1 cellular context compared by ENCODE assay signal in the genomic region with DNA sequence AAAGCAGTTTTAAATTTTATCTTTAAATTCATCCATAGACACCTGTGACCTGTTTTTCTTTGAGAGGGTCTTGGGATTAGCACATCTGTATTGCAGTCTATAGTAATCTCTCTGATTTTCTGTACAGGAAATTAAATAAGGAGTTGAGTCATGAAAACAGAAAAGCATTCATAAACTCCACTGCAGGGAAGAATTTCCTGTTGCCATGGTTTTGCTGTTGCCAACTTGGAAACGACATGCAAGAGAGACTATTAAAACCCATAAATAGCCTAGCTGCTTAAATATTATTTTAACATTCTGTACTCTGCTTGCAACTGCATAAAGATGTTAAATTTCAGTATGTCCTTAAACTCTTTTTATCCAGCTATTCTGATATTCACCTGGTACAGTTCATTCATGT.
TF ChIP-seq lines count a peak whose summit lies in the region.

No MANE protein-coding gene starts in this region.

TF ChIP-seq in GM23338, 12 proteins besides CTCF, POLR2A, EP300 and RAD21 (continued from another document):
- TF ChIP-seq, protein P1, sequence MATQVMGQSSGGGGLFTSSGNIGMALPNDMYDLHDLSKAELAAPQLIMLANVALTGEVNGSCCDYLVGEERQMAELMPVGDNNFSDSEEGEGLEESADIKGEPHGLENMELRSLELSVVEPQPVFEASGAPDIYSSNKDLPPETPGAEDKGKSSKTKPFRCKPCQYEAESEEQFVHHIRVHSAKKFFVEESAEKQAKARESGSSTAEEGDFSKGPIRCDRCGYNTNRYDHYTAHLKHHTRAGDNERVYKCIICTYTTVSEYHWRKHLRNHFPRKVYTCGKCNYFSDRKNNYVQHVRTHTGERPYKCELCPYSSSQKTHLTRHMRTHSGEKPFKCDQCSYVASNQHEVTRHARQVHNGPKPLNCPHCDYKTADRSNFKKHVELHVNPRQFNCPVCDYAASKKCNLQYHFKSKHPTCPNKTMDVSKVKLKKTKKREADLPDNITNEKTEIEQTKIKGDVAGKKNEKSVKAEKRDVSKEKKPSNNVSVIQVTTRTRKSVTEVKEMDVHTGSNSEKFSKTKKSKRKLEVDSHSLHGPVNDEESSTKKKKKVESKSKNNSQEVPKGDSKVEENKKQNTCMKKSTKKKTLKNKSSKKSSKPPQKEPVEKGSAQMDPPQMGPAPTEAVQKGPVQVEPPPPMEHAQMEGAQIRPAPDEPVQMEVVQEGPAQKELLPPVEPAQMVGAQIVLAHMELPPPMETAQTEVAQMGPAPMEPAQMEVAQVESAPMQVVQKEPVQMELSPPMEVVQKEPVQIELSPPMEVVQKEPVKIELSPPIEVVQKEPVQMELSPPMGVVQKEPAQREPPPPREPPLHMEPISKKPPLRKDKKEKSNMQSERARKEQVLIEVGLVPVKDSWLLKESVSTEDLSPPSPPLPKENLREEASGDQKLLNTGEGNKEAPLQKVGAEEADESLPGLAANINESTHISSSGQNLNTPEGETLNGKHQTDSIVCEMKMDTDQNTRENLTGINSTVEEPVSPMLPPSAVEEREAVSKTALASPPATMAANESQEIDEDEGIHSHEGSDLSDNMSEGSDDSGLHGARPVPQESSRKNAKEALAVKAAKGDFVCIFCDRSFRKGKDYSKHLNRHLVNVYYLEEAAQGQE (IDR thresholded peaks at IDR 0.05; ENCODE audit: unreplicated experiment), result no peak
- TF ChIP-seq ETS1 (IDR thresholded peaks at IDR 0.05) (no peak), NANOG (IDR thresholded peaks at IDR 0.05; ENCODE audit: borderline replicate concordance) (no peak)
